In the genomic region with DNA sequence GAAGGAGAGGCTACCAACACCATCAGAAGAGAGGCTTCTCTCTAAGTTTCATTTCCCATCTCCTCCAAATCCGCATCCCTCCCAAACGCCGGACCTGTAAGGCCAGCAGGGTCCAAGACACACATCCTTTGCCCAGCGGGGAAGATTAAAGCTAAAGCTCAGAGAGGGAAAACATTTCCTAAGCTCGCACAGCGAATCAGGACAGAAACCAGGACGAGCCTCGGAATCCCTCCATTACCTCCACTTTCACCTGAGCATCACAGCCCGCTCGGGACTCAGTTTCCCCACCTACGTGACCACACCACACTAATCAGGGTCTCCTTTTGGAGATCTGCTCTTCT, we compare ENCODE assay signal across 7 cellular contexts. TPM values are rescaled to one million over a fixed set of nuclear protein-coding genes. Genes with fewer than 3 reads are reported as not detected.
A peak's percentile ranks its signal among the peaks of the same experiment; 100 is the strongest.
DNase-seq lines count a peak whose midpoint lies in the region; ATAC-seq and TF ChIP-seq lines count a peak whose summit lies in the region.

No MANE protein-coding gene starts in this region.

- no peak for TF ChIP-seq POLR2A in GM18505 (IDR thresholded peaks at IDR 0.05; ENCODE audit: borderline replicate concordance, extremely low read depth, insufficient read depth, insufficient read length)

- H3K9ac ChIP-seq in SK-N-MC (ENCODE audit: insufficient read length) (peak overlapping the region; percentile 51), skeletal muscle satellite cell (ENCODE audit: low read depth, low read length) (peak overlapping the region; percentile 90)

- TF ChIP-seq CTCF in fibroblast of the aortic adventitia (IDR thresholded peaks at IDR 0.05; ENCODE audit: insufficient read depth, low read length) = no peak

- H3K36me3 ChIP-seq in H7 (replicated peaks; ENCODE audit: control insufficient read depth, insufficient read depth, low read length) (no peaks in the 10 kb centered on the region), SK-N-MC (ENCODE audit: insufficient read depth, low read length) (no peaks in the 10 kb centered on the region), skeletal muscle satellite cell (ENCODE audit: insufficient read depth, low read length) (no peaks in the 10 kb centered on the region)

- peak overlapping the region; percentile 98 for H3K4me2 ChIP-seq in skeletal muscle satellite cell (ENCODE audit: low read length)

- H3K27me3 ChIP-seq in H7 (ENCODE audit: control insufficient read depth, insufficient read depth, low read length) (peaks cover 3% of the 10 kb centered on the region), skeletal muscle satellite cell (ENCODE audit: control insufficient read depth, insufficient read depth, low read length) (no peaks in the 10 kb centered on the region)

- H3K27ac ChIP-seq in SK-N-MC = no peak overlapping the region

- DNase-seq in H7 (no peak), SK-N-MC (ENCODE audit: low read depth, low spot score) (no peak), fibroblast of the aortic adventitia (ENCODE audit: low read depth) (peak; percentile 20), NCI-H1436 (lab: John Stamatoyannopoulos, UW) (no peak)
- DNase-seq in activated CD4-positive, alpha-beta T cell treated with anti-CD3 and anti-CD28 coated beads for 48 hours = no peak

- H3K4me3 ChIP-seq in H7 (ENCODE audit: insufficient read depth, low read depth, low read length) (peak overlapping the region; percentile 90), SK-N-MC (peak overlapping the region; percentile 95), fibroblast of the aortic adventitia (ENCODE audit: low read depth, low read length) (peak overlapping the region; percentile 75), skeletal muscle satellite cell (ENCODE audit: low read length) (peak overlapping the region; percentile 90)

- no peaks in the 10 kb centered on the region for H3K9me3 ChIP-seq in SK-N-MC (ENCODE audit: low read depth, low read length)
- H3K9me3 ChIP-seq in skeletal muscle satellite cell (replicated peaks; ENCODE audit: low read length) = no peaks in the 10 kb centered on the region

- H3K4me1 ChIP-seq in skeletal muscle satellite cell (ENCODE audit: control insufficient read depth, insufficient read depth, low read length) = peaks cover 19% of the 10 kb centered on the region

- ATAC-seq in GM18505 (IDR thresholded peaks at IDR 0.05; ENCODE audit: unreplicated experiment) = no peak

RNA-seq across cellular contexts. Expression of gene FOSB, which starts 0.7 kb away (rescaled TPM):
- 1.6 and 10.3 TPM in 2 replicates for total RNA-seq in H7 (2014; rRNA removed; shearing (Covaris generic))
- 0.33 and 0.81 TPM in 2 replicates for total RNA-seq in fibroblast of the aortic adventitia (ENCODE audit: low replicate concordance)
- total RNA-seq in skeletal muscle satellite cell (2012; rRNA removed) = 0.66 and 1.0 TPM in 2 replicates

RNA-seq across cellular contexts. Expression of gene RTN2, which starts 29.8 kb away (rescaled TPM):
- total RNA-seq in H7 (2014; rRNA removed; shearing (Covaris generic)) = 16.3 and 17.5 TPM in 2 replicates
- 5.7 and 26.8 TPM in 2 replicates for total RNA-seq in fibroblast of the aortic adventitia (ENCODE audit: low replicate concordance)
- 5.1 and 5.7 TPM in 2 replicates for total RNA-seq in skeletal muscle satellite cell (2012; rRNA removed)

RNA-seq across cellular contexts. Expression of gene PPM1N, which starts 31.2 kb away (rescaled TPM):
- total RNA-seq in H7 (2014; rRNA removed; shearing (Covaris generic)) = 4.0 and 9.2 TPM in 2 replicates
- total RNA-seq in fibroblast of the aortic adventitia (ENCODE audit: low replicate concordance) = 0.99 and 2.4 TPM in 2 replicates
- 1.3 and 1.8 TPM in 2 replicates for total RNA-seq in skeletal muscle satellite cell (2012; rRNA removed)

RNA-seq across cellular contexts. Expression of gene VASP, which starts 40.2 kb away (rescaled TPM):
- 103 and 130 TPM in 2 replicates for total RNA-seq in H7 (2014; rRNA removed; shearing (Covaris generic))
- total RNA-seq in fibroblast of the aortic adventitia (ENCODE audit: low replicate concordance) = 31.6 and 33.3 TPM in 2 replicates
- total RNA-seq in skeletal muscle satellite cell (2012; rRNA removed) = 81.9 and 97.9 TPM in 2 replicates

RNA-seq across cellular contexts. Expression of gene ERCC1, which starts 43.4 kb away (rescaled TPM):
- total RNA-seq in H7 (2014; rRNA removed; shearing (Covaris generic)) = 68.5 and 76.6 TPM in 2 replicates
- total RNA-seq in fibroblast of the aortic adventitia (ENCODE audit: low replicate concordance) = 109 and 111 TPM in 2 replicates
- 167 and 201 TPM in 2 replicates for total RNA-seq in skeletal muscle satellite cell (2012; rRNA removed)
